In genomic region chr12:89019439-89020120, GRCh38 we compare ENCODE assay signal across 8 cellular contexts.
DNase-seq lines count a peak whose midpoint lies in the region; ATAC-seq, FAIRE-seq and TF ChIP-seq lines count a peak whose summit lies in the region.

No MANE protein-coding gene starts in this region.

- no peak for TF ChIP-seq POLR2A in sigmoid colon (IDR thresholded peaks at IDR 0.05)

- TF ChIP-seq CTCF in astrocyte (IDR thresholded peaks at IDR 0.05; ENCODE audit: insufficient read depth, low read depth, low read length) (peak; percentile 92), hepatocyte (IDR thresholded peaks at IDR 0.05; ENCODE audit: poor library complexity) (peak; percentile 96), sigmoid colon (IDR thresholded peaks at IDR 0.05) (peak; percentile 78 to 82 (median 80))

- H4K20me1 ChIP-seq in astrocyte (ENCODE audit: insufficient read depth, low read length) = no peaks in the 10 kb centered on the region
- H4K20me1 ChIP-seq in hepatocyte (ENCODE audit: insufficient read depth, poor library complexity, severe bottlenecking) = no peaks in the 10 kb centered on the region

- peak; percentile 75 for FAIRE-seq in astrocyte (lab: Jason Lieb, UNC)

- H2AFZ ChIP-seq in astrocyte (ENCODE audit: low read depth, low read length) = peak overlapping the region; percentile 74
- peak overlapping the region; percentile 42 for H2AFZ ChIP-seq in hepatocyte

- H3K4me2 ChIP-seq in astrocyte (ENCODE audit: low read length) (peak overlapping the region; percentile 86), hepatocyte (peak overlapping the region; percentile 71)

- no peaks in the 10 kb centered on the region for H3K27me3 ChIP-seq in astrocyte (ENCODE audit: insufficient read depth, low read length)
- no peaks in the 10 kb centered on the region for H3K27me3 ChIP-seq in hepatocyte
- H3K27me3 ChIP-seq in sigmoid colon = no peaks in the 10 kb centered on the region

- peak; percentile 99 for ATAC-seq in GM18508 (IDR thresholded peaks at IDR 0.05; ENCODE audit: insufficient read depth, unreplicated experiment)
- ATAC-seq in HG02981 (IDR thresholded peaks at IDR 0.05; ENCODE audit: unreplicated experiment) = peak; percentile 95

- H3K9me3 ChIP-seq in astrocyte (ENCODE audit: insufficient read depth, low read depth, low read length) (no peaks in the 10 kb centered on the region), hepatocyte (ENCODE audit: low read depth) (no peaks in the 10 kb centered on the region), sigmoid colon (no peaks in the 10 kb centered on the region)

- no peaks in the 10 kb centered on the region for H3K36me3 Mint-ChIP-seq in astrocyte (ENCODE audit: low read depth, unreplicated experiment)

- peaks cover 9% of the 10 kb centered on the region for H3K4me1 ChIP-seq in astrocyte (ENCODE audit: insufficient read depth, low read length)
- H3K4me1 ChIP-seq in hepatocyte (ENCODE audit: insufficient read depth) = no peaks in the 10 kb centered on the region
- H3K4me1 ChIP-seq in sigmoid colon = peaks cover 0 to 7% (median 0%) of the 10 kb centered on the region in 4 donors

- H3K4me3 ChIP-seq in astrocyte (ENCODE audit: insufficient read depth, low read depth, low read length) = peak overlapping the region; percentile 51
- peak overlapping the region; percentile 12 for H3K4me3 ChIP-seq in hepatocyte
- H3K4me3 ChIP-seq in sigmoid colon = peak overlapping the region in 2 of 4 donors; percentile 30 to 31

- no peaks in the 10 kb centered on the region for H3K9me3 Mint-ChIP-seq in astrocyte (ENCODE audit: unreplicated experiment)

- DNase-seq in 8988T = peak; percentile 17
- peak; percentile 67 for DNase-seq in NCI-H1694 treated with DMSO at 0.1 percent for 48 hours (lab: John Stamatoyannopoulos, UW)
- DNase-seq in T-helper 2 cell = peak in 4 of 5 experiments; percentile 41 to 92 (median 46)
- DNase-seq in astrocyte (ENCODE audit: low read depth) = peak; percentile 66
- peak; percentile 86 for DNase-seq in hepatocyte (ENCODE audit: low spot score)
- peak; percentile 88 for DNase-seq in sigmoid colon

- H3K27me3 Mint-ChIP-seq in astrocyte (ENCODE audit: low read depth, unreplicated experiment) = no peaks in the 10 kb centered on the region

- H3K79me2 ChIP-seq in astrocyte (ENCODE audit: insufficient read depth, low read length) (no peaks in the 10 kb centered on the region), hepatocyte (no peaks in the 10 kb centered on the region)

- H3K4me1 Mint-ChIP-seq in astrocyte (ENCODE audit: low read depth, unreplicated experiment) = no peaks in the 10 kb centered on the region

- TF ChIP-seq EP300 in sigmoid colon (IDR thresholded peaks at IDR 0.05) = no peak

- H3K9ac ChIP-seq in astrocyte (ENCODE audit: low read length) = peak overlapping the region; percentile 64

- H3K36me3 ChIP-seq in astrocyte (ENCODE audit: insufficient read depth, low read length) = no peaks in the 10 kb centered on the region
- no peaks in the 10 kb centered on the region for H3K36me3 ChIP-seq in hepatocyte (replicated peaks; ENCODE audit: insufficient read depth, low read depth)
- H3K36me3 ChIP-seq in sigmoid colon = no peaks in the 10 kb centered on the region

- 12% methylated on average over 14 of the region's 14 CpGs for WGBS in hepatocyte (ENCODE audit: low lambda C conversion rate, missing lambda C conversion rate)
- WGBS in sigmoid colon, 2 donors = 2 to 6% methylated on average over 14 of the region's 14 CpGs

- H3K4me3 Mint-ChIP-seq in astrocyte (ENCODE audit: unreplicated experiment) = no peak overlapping the region

- no peak overlapping the region for H3K27ac Mint-ChIP-seq in astrocyte (ENCODE audit: unreplicated experiment)

- intact Hi-C loops in sigmoid colon (cut with DNase I) = loop anchor here (1.0 to 5.0 kb wide), 3 partner anchors 333 to 505 kb away; partner anchors contain the start of genes DUSP6 and GALNT4

- H3K9me2 ChIP-seq in hepatocyte (replicated peaks; ENCODE audit: insufficient read depth) = no peaks in the 10 kb centered on the region

- H3K27ac ChIP-seq in astrocyte (ENCODE audit: low read depth, low read length) (peak overlapping the region; percentile 41), hepatocyte (no peak overlapping the region), sigmoid colon (no peak overlapping the region)

Comparison
In these comparisons a context has a peak if more than half of its experiments do, and no peak if none do; other contexts are left out.
1. DNase-seq: peak in every context shown above with its lines; median percentile 88 in sigmoid colon; 86 in hepatocyte; 67 in NCI-H1694 treated with DMSO at 0.1 percent for 48 hours; 66 in astrocyte; 46 in T-helper 2 cell; 17 in 8988T.